Comparison of ENCODE assay signal across 17 cellular contexts in the genomic region with DNA sequence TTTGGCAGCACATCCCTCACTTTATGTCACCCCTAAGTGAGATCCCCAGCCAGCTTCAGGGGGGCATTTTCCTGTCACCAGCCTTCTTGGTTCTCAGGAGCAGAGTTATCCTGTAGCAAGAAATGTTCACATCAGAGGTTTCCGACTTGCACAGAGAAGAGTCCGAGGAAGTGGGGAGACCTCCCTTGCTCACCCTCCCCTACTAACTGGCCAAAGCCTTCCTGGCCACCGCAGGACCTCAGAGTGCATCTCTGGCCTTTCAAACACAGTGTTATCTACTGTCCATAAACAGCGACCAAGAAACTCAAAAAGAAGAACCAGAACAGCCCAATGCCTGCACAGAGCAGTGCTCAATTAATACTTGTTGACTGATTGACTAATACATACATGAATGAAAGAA.
DNase-seq lines count a peak whose midpoint lies in the region; ATAC-seq, FAIRE-seq and TF ChIP-seq lines count a peak whose summit lies in the region.
"Had no signal": no experiment of that assay in that cellular context is flagged by ENCODE, and none has a peak within 500 bp of the region (broad histone marks: within the 10 kb centered on the region; RNA-seq: fewer than 3 reads in every experiment).

No MANE protein-coding gene starts in this region.

- no peaks in the 10 kb centered on the region for H3K79me1 ChIP-seq in IMR-90 (ENCODE audit: low read depth in 1 of 2, low read length in 2 of 2)

- TF ChIP-seq EP300 in K562 (IDR thresholded peaks at IDR 0.05; ENCODE audit: low read length) = no peak
- TF ChIP-seq EP300 in sigmoid colon (IDR thresholded peaks at IDR 0.05) = no peak

- H3K4ac ChIP-seq in IMR-90 (ENCODE audit: low read depth, low read length) = 0 out of 2 replicates have a peak overlapping the region, but pooled peaks have one; percentile 14

- intact Hi-C loops in IMR-90 (cut with micrococcal nuclease) (loop anchor here (2.0 kb wide), 1 partner anchor 14 kb away; no protein-coding TSS in a partner anchor), K562 (cut with micrococcal nuclease) (no loop called here), sigmoid colon (cut with DNase I) (loop anchor here (5.0 kb wide), 3 partner anchors 45 to 235 kb away; a partner anchor contains a TSS), left ventricle myocardium superior (cut with micrococcal nuclease) (no loop called here)

- H3K79me2 ChIP-seq in K562 (ENCODE audit: control insufficient read depth, insufficient read depth, low read length) (no peaks in the 10 kb centered on the region), GM23338 (replicated peaks; ENCODE audit: insufficient read depth) (no peaks in the 10 kb centered on the region)

- H3K9me3 ChIP-seq in IMR-90 (ENCODE audit: control insufficient read depth, insufficient read depth, low read length) = peaks cover 3% of the 10 kb centered on the region; the same call in 1 of the 2 replicates
- no peaks in the 10 kb centered on the region for H3K9me3 ChIP-seq in K562 (replicated peaks; ENCODE audit: control insufficient read depth, insufficient read depth, low read depth, low read length)
- no peaks in the 10 kb centered on the region for H3K9me3 ChIP-seq in sigmoid colon
- H3K9me3 ChIP-seq: BE2C, HAP-1 had no signal

- H3K9me1 ChIP-seq in IMR-90 (ENCODE audit: insufficient read depth, low read length) = peaks cover 13% of the 10 kb centered on the region
- no peaks in the 10 kb centered on the region for H3K9me1 ChIP-seq in K562 (ENCODE audit: control insufficient read depth, insufficient read depth, low read length)

- H2BK120ac ChIP-seq in IMR-90 (ENCODE audit: low read depth, low read length) = peak overlapping the region; percentile 11; the same call in 1 of the 2 replicates

- TF ChIP-seq CTCF in IMR-90 (conservative IDR thresholded peaks at IDR 0.05; ENCODE audit: low read depth, low read length) (no peak), K562 (IDR thresholded peaks at IDR 0.05 in 2 of 3, conservative IDR thresholded peaks at IDR 0.05 in 1 of 3; ENCODE audit: insufficient read depth in 2 of 3, low read depth in 1 of 3, low read length in 3 of 3) (no peak), sigmoid colon (IDR thresholded peaks at IDR 0.05) (no peak), GM23338 (conservative IDR thresholded peaks at IDR 0.05; ENCODE audit: low read depth in 2 of 2) (no peak)

- peak overlapping the region; percentile 82; the same call in 1 of the 2 replicates for H2AK5ac ChIP-seq in IMR-90 (ENCODE audit: low read depth, low read length)

- H3K23ac ChIP-seq in IMR-90 (ENCODE audit: low read depth, low read length) = 0 out of 2 replicates have a peak overlapping the region, but pooled peaks have one; percentile 31

- dilution Hi-C loops in IMR-90 (cut with HindIII; ENCODE audit: low sequenced_read_pairs, unreplicated experiment) = no loop called here

- H3K36me3 ChIP-seq in IMR-90 (ENCODE audit: control insufficient read depth, insufficient read depth, low read length) (no peaks in the 10 kb centered on the region), K562 (ENCODE audit: control insufficient read depth, insufficient read depth, low read length) (no peaks in the 10 kb centered on the region), sigmoid colon (no peaks in the 10 kb centered on the region), GM23338 (ENCODE audit: insufficient read depth) (no peaks in the 10 kb centered on the region)
- H3K36me3 ChIP-seq: BE2C, HAP-1 had no signal

- H3F3A ChIP-seq in GM23338 (replicated peaks; ENCODE audit: low read depth) = no peaks in the 10 kb centered on the region

- H3K4me3 ChIP-seq in IMR-90 (ENCODE audit: insufficient read depth, low read depth, low read length) (no peak overlapping the region), K562 (no peak overlapping the region), sigmoid colon (no peak overlapping the region), GM23338 (no peak overlapping the region)
- H3K4me3 ChIP-seq: HAP-1 had no signal

- no peak for ATAC-seq in IMR-90 (ENCODE audit: low read depth)
- no peak for ATAC-seq in K562
- ATAC-seq in left ventricle myocardium superior = no peak
- ATAC-seq in GM23338 = no peak

- H4K20me1 ChIP-seq in IMR-90 (ENCODE audit: insufficient read depth, low read length) (no peaks in the 10 kb centered on the region), K562 (replicated peaks; ENCODE audit: control insufficient read depth, insufficient read depth, low read length) (no peaks in the 10 kb centered on the region), GM23338 (replicated peaks; ENCODE audit: insufficient read depth) (no peaks in the 10 kb centered on the region)

- H3K27me3 ChIP-seq in IMR-90 (ENCODE audit: control insufficient read depth, insufficient read depth, low read length) = no peaks in the 10 kb centered on the region
- peaks cover 0 to 7% of the 10 kb centered on the region in 2 experiments; a peak in 2 of 5 replicates for H3K27me3 ChIP-seq in K562 (ENCODE audit: control insufficient read depth in 2 of 2, insufficient read depth in 2 of 2, low read length in 2 of 2)
- no peaks in the 10 kb centered on the region for H3K27me3 ChIP-seq in sigmoid colon
- no peaks in the 10 kb centered on the region for H3K27me3 ChIP-seq in GM23338 (ENCODE audit: insufficient read depth)
- H3K27me3 ChIP-seq: BE2C had no signal

- no peak for FAIRE-seq in K562 (lab: Jason Lieb, UNC)
- FAIRE-seq: D721Med had no signal

- H3K9me2 ChIP-seq in GM23338 (ENCODE audit: insufficient read depth) = no peaks in the 10 kb centered on the region

- no TSS peak for BruUV-seq in IMR-90 (replicated peaks; lab: Mats Ljungman, UMichigan)
- BruUV-seq in K562 (replicated peaks; lab: Mats Ljungman, UMichigan) = no TSS peak

- no peak overlapping the region for H2BK5ac ChIP-seq in IMR-90 (ENCODE audit: low read depth, low read length, poor library complexity, severe bottlenecking)

- no peak overlapping the region for H3K27ac ChIP-seq in IMR-90 (ENCODE audit: insufficient read depth, low read length)
- H3K27ac ChIP-seq in K562 (ENCODE audit: extremely low read depth, low read depth, low read length) = no peak overlapping the region
- peak overlapping the region; percentile 76 to 90 (median 89) for H3K27ac ChIP-seq in sigmoid colon
- H3K27ac ChIP-seq in GM23338 (ENCODE audit: low read depth) = no peak overlapping the region

- peaks cover 36% of the 10 kb centered on the region for H3K4me1 Mint-ChIP-seq in GM23338

- DNase-seq in IMR-90 (no peak), K562 (ENCODE audit: extremely low read depth in 1 of 4, low spot score in 3 of 4) (no peak), mesenteric fat pad (ENCODE audit: low spot score) (peak; percentile 20), sigmoid colon (no peak), HK-2 (ENCODE audit: unreplicated experiment) (no peak), left ventricle myocardium superior (no peak), AG20443 (ENCODE audit: low spot score) (no peak), GM23338 (ENCODE audit: low spot score) (no peak)
- DNase-seq: BE2C; CD4-positive, alpha-beta memory T cell; DMS79 treated with DMSO at 0.1 percent for 48 hours; KBM-7; MV-4-11; NCI-H187 treated with DMSO at 0.1 percent for 48 hours; RPMI8226 had no signal

- H4K8ac ChIP-seq in IMR-90 (ENCODE audit: low read depth in 2 of 2, low read length in 2 of 2) = no peak overlapping the region

- no peak overlapping the region for H2AK9ac ChIP-seq in IMR-90 (replicated peaks; ENCODE audit: low read depth, low read length, poor library complexity)

- WGBS in IMR-90 (ENCODE audit: extremely low coverage in 2 of 2, insufficient read length in 1 of 2), 2 experiments = 75% methylated on average over 2 of the region's 4 CpGs; no CpG with 5 or more reads in 1 of the 2 experiments
- WGBS in K562 (ENCODE audit: insufficient coverage, low coverage, missing lambda C conversion rate) = 4% methylated on average over 4 of the region's 4 CpGs
- 87 to 94% methylated on average over 4 of the region's 4 CpGs for WGBS in sigmoid colon, 2 donors

- no peak overlapping the region for H3K56ac ChIP-seq in IMR-90 (ENCODE audit: extremely low read depth, insufficient read depth, low read length)

- no peak for TF ChIP-seq POLR2A in IMR-90 (IDR thresholded peaks at IDR 0.05; ENCODE audit: low read depth, low read length)
- no peak for TF ChIP-seq POLR2A in K562 (conservative IDR thresholded peaks at IDR 0.05)
- no peak for TF ChIP-seq POLR2A in sigmoid colon (IDR thresholded peaks at IDR 0.05)

- H3K18ac ChIP-seq in IMR-90 (ENCODE audit: low read depth, low read length) = peak overlapping the region; percentile 1; the same call in 1 of the 2 replicates

- POLR2A ChIA-PET in IMR-90 (lab: Charles Lee; ENCODE audit: unreplicated experiment) (no interaction called here), K562 (lab: Yijun Ruan, JAX) (no interaction called here)

- in situ Hi-C loops in IMR-90 (cut with MboI; ENCODE audit: low sequenced_read_pairs) (no loop called here), K562 (cut with MboI) (no loop called here)

- no peak overlapping the region for H3K4me2 ChIP-seq in IMR-90 (ENCODE audit: low read depth, low read length)
- H3K4me2 ChIP-seq in K562 (ENCODE audit: insufficient read depth, low read length) = no peak overlapping the region
- H3K4me2 ChIP-seq in GM23338 = no peak overlapping the region

- no peak overlapping the region; the same call in 1 of the 2 replicates for H3K27ac Mint-ChIP-seq in GM23338
- H3K27ac Mint-ChIP-seq: CD4-positive, alpha-beta memory T cell had no signal

- H3K4me1 ChIP-seq in IMR-90 (ENCODE audit: control insufficient read depth, insufficient read depth, low read length) (peaks cover 23% of the 10 kb centered on the region), K562 (replicated peaks in 1 of 2; ENCODE audit: control insufficient read depth in 2 of 2, insufficient read depth in 2 of 2, low read length in 2 of 2) (peaks cover 6 to 11% of the 10 kb centered on the region in 2 experiments; a peak in 4 of 5 replicates), sigmoid colon (peaks cover 0 to 64% (median 60%) of the 10 kb centered on the region in 4 donors), GM23338 (ENCODE audit: insufficient read depth) (peaks cover 27% of the 10 kb centered on the region)
- H3K4me1 ChIP-seq: BE2C, HAP-1 had no signal

- H2AFZ ChIP-seq in IMR-90 (replicated peaks; ENCODE audit: low read length, poor library complexity) (no peak overlapping the region), K562 (ENCODE audit: low read depth, low read length) (peak overlapping the region; percentile 2; the same call in 1 of the 2 replicates), GM23338 (no peak overlapping the region; the same call in 1 of the 2 replicates)

- H3K14ac ChIP-seq in IMR-90 (replicated peaks; ENCODE audit: low read depth, low read length) = peak overlapping the region; percentile 35; the same call in 1 of the 2 replicates

- CTCF ChIA-PET in IMR-90 (lab: Yijun Ruan, JAX) = no interaction called here
- CTCF ChIA-PET in K562 (lab: Yijun Ruan, JAX; ENCODE audit: low intra/inter-chr PET ratio) = no interaction called here

- H3K27me3 Mint-ChIP-seq in GM23338 (ENCODE audit: insufficient read depth, low read depth, poor library complexity) = peaks cover 17% of the 10 kb centered on the region

- no peaks in the 10 kb centered on the region; the same call in 2 of the 3 replicates for H3K36me3 Mint-ChIP-seq in GM23338 (ENCODE audit: low read depth)
- H3K36me3 Mint-ChIP-seq: CD4-positive, alpha-beta memory T cell had no signal

- peak overlapping the region; percentile 71; the same call in 1 of the 2 replicates for H4K91ac ChIP-seq in IMR-90 (ENCODE audit: insufficient read depth, low read depth, low read length)

- H3K9ac ChIP-seq in IMR-90 (ENCODE audit: low read depth, low read length) (no peak overlapping the region), K562 (ENCODE audit: insufficient read depth in 1 of 2, low read depth in 2 of 2, low read length in 2 of 2) (no peak overlapping the region)

- no peak for TF ChIP-seq RAD21 in IMR-90 (IDR thresholded peaks at IDR 0.05; ENCODE audit: low read length)
- TF ChIP-seq RAD21 in K562 (CRISPR knock-in tag; conservative IDR thresholded peaks at IDR 0.05 in 1 of 2, IDR thresholded peaks at IDR 0.05 in 1 of 2) = no peak

- H3K4me3 Mint-ChIP-seq in GM23338 = no peak overlapping the region
- H3K4me3 Mint-ChIP-seq: CD4-positive, alpha-beta memory T cell had no signal

- H4K5ac ChIP-seq in IMR-90 (ENCODE audit: low read depth, low read length) = peak overlapping the region; percentile 25; the same call in 1 of the 2 replicates

- no peaks in the 10 kb centered on the region for H3K9me3 Mint-ChIP-seq in GM23338

- peak overlapping the region; percentile 42 for H2BK20ac ChIP-seq in IMR-90 (ENCODE audit: low read depth, low read length)

- H2BK15ac ChIP-seq in IMR-90 (ENCODE audit: low read depth, low read length) = peak overlapping the region; percentile 20; the same call in 1 of the 3 replicates

Comparison
In these comparisons a context has a peak if more than half of its experiments do, and no peak if none do; other contexts are left out.
1. H3K27ac ChIP-seq: peak in sigmoid colon (4 of 4); none in IMR-90 (single experiment), K562 (single experiment) and GM23338 (single experiment).
2. intact Hi-C loops: an anchor here in IMR-90 (2.0 kb wide) and sigmoid colon (5.0 kb wide); none called in K562 and left ventricle myocardium superior.